ENCODE assay signal across 1 cellular context in genomic region chr22:40637181-40638150, GRCh38.
TF ChIP-seq lines count a peak whose summit lies in the region.

No MANE protein-coding gene starts in this region.

TF ChIP-seq in GM12878, 131 proteins besides CTCF, POLR2A, EP300 and RAD21 (continued from another document and continues in another):
- TF ChIP-seq CUX1 (IDR thresholded peaks at IDR 0.05; ENCODE audit: insufficient replicate concordance, low read depth, low read length) = no peak
- no peak for TF ChIP-seq ETV6 (conservative IDR thresholded peaks at IDR 0.05 in 1 of 2, IDR thresholded peaks at IDR 0.05 in 1 of 2; ENCODE audit: borderline replicate concordance in 1 of 2, low read depth in 1 of 2)
- TF ChIP-seq, protein P1, sequence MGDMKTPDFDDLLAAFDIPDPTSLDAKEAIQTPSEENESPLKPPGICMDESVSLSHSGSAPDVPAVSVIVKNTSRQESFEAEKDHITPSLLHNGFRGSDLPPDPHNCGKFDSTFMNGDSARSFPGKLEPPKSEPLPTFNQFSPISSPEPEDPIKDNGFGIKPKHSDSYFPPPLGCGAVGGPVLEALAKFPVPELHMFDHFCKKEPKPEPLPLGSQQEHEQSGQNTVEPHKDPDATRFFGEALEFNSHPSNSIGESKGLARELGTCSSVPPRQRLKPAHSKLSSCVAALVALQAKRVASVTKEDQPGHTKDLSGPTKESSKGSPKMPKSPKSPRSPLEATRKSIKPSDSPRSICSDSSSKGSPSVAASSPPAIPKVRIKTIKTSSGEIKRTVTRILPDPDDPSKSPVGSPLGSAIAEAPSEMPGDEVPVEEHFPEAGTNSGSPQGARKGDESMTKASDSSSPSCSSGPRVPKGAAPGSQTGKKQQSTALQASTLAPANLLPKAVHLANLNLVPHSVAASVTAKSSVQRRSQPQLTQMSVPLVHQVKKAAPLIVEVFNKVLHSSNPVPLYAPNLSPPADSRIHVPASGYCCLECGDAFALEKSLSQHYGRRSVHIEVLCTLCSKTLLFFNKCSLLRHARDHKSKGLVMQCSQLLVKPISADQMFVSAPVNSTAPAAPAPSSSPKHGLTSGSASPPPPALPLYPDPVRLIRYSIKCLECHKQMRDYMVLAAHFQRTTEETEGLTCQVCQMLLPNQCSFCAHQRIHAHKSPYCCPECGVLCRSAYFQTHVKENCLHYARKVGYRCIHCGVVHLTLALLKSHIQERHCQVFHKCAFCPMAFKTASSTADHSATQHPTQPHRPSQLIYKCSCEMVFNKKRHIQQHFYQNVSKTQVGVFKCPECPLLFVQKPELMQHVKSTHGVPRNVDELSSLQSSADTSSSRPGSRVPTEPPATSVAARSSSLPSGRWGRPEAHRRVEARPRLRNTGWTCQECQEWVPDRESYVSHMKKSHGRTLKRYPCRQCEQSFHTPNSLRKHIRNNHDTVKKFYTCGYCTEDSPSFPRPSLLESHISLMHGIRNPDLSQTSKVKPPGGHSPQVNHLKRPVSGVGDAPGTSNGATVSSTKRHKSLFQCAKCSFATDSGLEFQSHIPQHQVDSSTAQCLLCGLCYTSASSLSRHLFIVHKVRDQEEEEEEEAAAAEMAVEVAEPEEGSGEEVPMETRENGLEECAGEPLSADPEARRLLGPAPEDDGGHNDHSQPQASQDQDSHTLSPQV (IDR thresholded peaks at IDR 0.05) = no peak
- TF ChIP-seq, protein P2, sequence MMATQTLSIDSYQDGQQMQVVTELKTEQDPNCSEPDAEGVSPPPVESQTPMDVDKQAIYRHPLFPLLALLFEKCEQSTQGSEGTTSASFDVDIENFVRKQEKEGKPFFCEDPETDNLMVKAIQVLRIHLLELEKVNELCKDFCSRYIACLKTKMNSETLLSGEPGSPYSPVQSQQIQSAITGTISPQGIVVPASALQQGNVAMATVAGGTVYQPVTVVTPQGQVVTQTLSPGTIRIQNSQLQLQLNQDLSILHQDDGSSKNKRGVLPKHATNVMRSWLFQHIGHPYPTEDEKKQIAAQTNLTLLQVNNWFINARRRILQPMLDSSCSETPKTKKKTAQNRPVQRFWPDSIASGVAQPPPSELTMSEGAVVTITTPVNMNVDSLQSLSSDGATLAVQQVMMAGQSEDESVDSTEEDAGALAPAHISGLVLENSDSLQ (IDR thresholded peaks at IDR 0.05) = 0 out of 2 replicates have a peak, but pooled peaks have one; percentile 5
- TF ChIP-seq, protein P3, sequence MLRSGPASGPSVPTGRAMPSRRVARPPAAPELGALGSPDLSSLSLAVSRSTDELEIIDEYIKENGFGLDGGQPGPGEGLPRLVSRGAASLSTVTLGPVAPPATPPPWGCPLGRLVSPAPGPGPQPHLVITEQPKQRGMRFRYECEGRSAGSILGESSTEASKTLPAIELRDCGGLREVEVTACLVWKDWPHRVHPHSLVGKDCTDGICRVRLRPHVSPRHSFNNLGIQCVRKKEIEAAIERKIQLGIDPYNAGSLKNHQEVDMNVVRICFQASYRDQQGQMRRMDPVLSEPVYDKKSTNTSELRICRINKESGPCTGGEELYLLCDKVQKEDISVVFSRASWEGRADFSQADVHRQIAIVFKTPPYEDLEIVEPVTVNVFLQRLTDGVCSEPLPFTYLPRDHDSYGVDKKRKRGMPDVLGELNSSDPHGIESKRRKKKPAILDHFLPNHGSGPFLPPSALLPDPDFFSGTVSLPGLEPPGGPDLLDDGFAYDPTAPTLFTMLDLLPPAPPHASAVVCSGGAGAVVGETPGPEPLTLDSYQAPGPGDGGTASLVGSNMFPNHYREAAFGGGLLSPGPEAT (IDR thresholded peaks at IDR 0.05; ENCODE audit: low read depth) = no peak
- no peak for TF ChIP-seq NRF1 (conservative IDR thresholded peaks at IDR 0.05; ENCODE audit: low read depth, low read length)
- TF ChIP-seq IRF3 (IDR thresholded peaks at IDR 0.05) = no peak
- no peak for TF ChIP-seq CHD4 (IDR thresholded peaks at IDR 0.05)
- TF ChIP-seq EGR1 (IDR thresholded peaks at IDR 0.05; ENCODE audit: borderline replicate concordance in 1 of 2, low read depth in 2 of 2, low read length in 2 of 2) = no peak
- no peak for TF ChIP-seq NR2F1 (conservative IDR thresholded peaks at IDR 0.05)
- no peak for TF ChIP-seq PML (IDR thresholded peaks at IDR 0.05; ENCODE audit: low read length)
- no peak for TF ChIP-seq HDAC6 (IDR thresholded peaks at IDR 0.05; ENCODE audit: unreplicated experiment)
- no peak for TF ChIP-seq CBFB (IDR thresholded peaks at IDR 0.05; ENCODE audit: low read depth)
- TF ChIP-seq CBX5 (IDR thresholded peaks at IDR 0.05; ENCODE audit: low read depth) = no peak
- TF ChIP-seq ASH2L (IDR thresholded peaks at IDR 0.05; ENCODE audit: borderline replicate concordance, low read depth) = no peak
- no peak for TF ChIP-seq STAT1 (conservative IDR thresholded peaks at IDR 0.05)
- TF ChIP-seq MTA2 (IDR thresholded peaks at IDR 0.05; ENCODE audit: low read depth) = 0 out of 2 replicates have a peak, but pooled peaks have one; percentile 13
- TF ChIP-seq ZNF687 (IDR thresholded peaks at IDR 0.05) = no peak
- TF ChIP-seq HDAC2 (IDR thresholded peaks at IDR 0.05) = no peak
- TF ChIP-seq EED (IDR thresholded peaks at IDR 0.05; ENCODE audit: low read depth) = no peak; the same call in 1 of the 2 replicates
- no peak for TF ChIP-seq BCL11A (IDR thresholded peaks at IDR 0.05; ENCODE audit: low read depth, low read length)
- TF ChIP-seq SIX5 (IDR thresholded peaks at IDR 0.05; ENCODE audit: low read depth, low read length, severe bottlenecking) = no peak
- no peak for TF ChIP-seq MEF2B (IDR thresholded peaks at IDR 0.05; ENCODE audit: partially characterized antibody, poor library complexity, severe bottlenecking)
- TF ChIP-seq RUNX3 (IDR thresholded peaks at IDR 0.05; ENCODE audit: low read length) = peak; percentile 22; the same call in 1 of the 2 replicates
- TF ChIP-seq E2F8 (IDR thresholded peaks at IDR 0.05; ENCODE audit: low read depth, partially characterized antibody) = no peak
- no peak for TF ChIP-seq MYC (IDR thresholded peaks at IDR 0.05; ENCODE audit: insufficient read depth, insufficient read length, insufficient replicate concordance, low read length, severe bottlenecking)
- no peak for TF ChIP-seq IRF4 (IDR thresholded peaks at IDR 0.05; ENCODE audit: low read depth, low read length)
- TF ChIP-seq ZSCAN29 (IDR thresholded peaks at IDR 0.05) = no peak
- TF ChIP-seq, protein P4, sequence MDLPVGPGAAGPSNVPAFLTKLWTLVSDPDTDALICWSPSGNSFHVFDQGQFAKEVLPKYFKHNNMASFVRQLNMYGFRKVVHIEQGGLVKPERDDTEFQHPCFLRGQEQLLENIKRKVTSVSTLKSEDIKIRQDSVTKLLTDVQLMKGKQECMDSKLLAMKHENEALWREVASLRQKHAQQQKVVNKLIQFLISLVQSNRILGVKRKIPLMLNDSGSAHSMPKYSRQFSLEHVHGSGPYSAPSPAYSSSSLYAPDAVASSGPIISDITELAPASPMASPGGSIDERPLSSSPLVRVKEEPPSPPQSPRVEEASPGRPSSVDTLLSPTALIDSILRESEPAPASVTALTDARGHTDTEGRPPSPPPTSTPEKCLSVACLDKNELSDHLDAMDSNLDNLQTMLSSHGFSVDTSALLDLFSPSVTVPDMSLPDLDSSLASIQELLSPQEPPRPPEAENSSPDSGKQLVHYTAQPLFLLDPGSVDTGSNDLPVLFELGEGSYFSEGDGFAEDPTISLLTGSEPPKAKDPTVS (IDR thresholded peaks at IDR 0.05; ENCODE audit: low read depth, low read length) = no peak
- TF ChIP-seq NBN (IDR thresholded peaks at IDR 0.05) = no peak
- TF ChIP-seq PAX8 (IDR thresholded peaks at IDR 0.05) = peak; percentile 75; the same call in 1 of the 2 replicates
- TF ChIP-seq MXI1 (IDR thresholded peaks at IDR 0.05; ENCODE audit: low read depth, low read length) = no peak; the same call in none of the 2 replicates
- TF ChIP-seq EZH2 (IDR thresholded peaks at IDR 0.05; ENCODE audit: borderline replicate concordance, control insufficient read depth, low read depth, low read length) = no peak
- TF ChIP-seq USF2 (IDR thresholded peaks at IDR 0.05; ENCODE audit: borderline replicate concordance, low read depth, low read length) = no peak
- no peak for TF ChIP-seq SMC3 (IDR thresholded peaks at IDR 0.05; ENCODE audit: borderline replicate concordance, low read length)
- TF ChIP-seq ZBED1 (IDR thresholded peaks at IDR 0.05; ENCODE audit: borderline replicate concordance) = no peak
